11 cellular contexts compared by ENCODE assay signal in the genomic region with DNA sequence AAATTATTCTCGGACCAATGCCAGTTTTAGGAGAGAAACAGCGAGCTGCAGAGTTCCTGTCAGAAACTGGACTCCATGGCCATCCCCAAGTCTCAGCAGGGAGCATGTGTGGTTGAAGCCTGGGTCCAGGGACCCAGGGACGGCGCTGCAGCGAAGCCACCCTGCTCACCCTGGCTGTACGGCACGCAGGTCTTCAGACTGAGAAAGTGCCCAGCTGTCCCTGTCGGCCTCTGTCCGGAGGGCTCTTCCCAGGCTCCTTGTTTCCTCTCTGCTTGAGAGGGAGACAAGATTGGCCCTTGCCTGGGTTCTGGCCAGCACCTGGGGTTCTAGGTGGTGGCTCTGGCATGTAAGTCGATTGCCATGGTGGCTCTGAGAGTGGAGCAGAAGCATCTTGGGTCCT. TPM values are rescaled to one million over a fixed set of nuclear protein-coding genes. Genes with fewer than 3 reads are reported as not detected.
A peak's percentile ranks its signal among the peaks of the same experiment; 100 is the strongest.
DNase-seq lines count a peak whose midpoint lies in the region; ATAC-seq and TF ChIP-seq lines count a peak whose summit lies in the region.
"Had no signal": no experiment of that assay in that cellular context is flagged by ENCODE, and none has a peak within 500 bp of the region (broad histone marks: within the 10 kb centered on the region; RNA-seq: fewer than 3 reads in every experiment).

No MANE protein-coding gene starts in this region.

- no peak overlapping the region for H3K9ac ChIP-seq in parathyroid adenoma
- H3K9ac ChIP-seq in PC-3 (ENCODE audit: low read length): no peak overlapping the region

- H3K27me3 ChIP-seq in Peyer's patch: no peaks in the 10 kb centered on the region
- H3K27me3 ChIP-seq in esophagus muscularis mucosa: no peaks in the 10 kb centered on the region
- H3K27me3 ChIP-seq in parathyroid adenoma (ENCODE audit: control insufficient read depth, insufficient read depth, low read length): no peaks in the 10 kb centered on the region
- no peaks in the 10 kb centered on the region for H3K27me3 ChIP-seq in PC-3 (ENCODE audit: low read length)

- H3K4me3 ChIP-seq in Peyer's patch (peak overlapping the region in 2 of 4 donors; percentile 57 to 69), esophagus muscularis mucosa (peak overlapping the region; percentile 58 to 63 (median 61)), parathyroid adenoma (ENCODE audit: low read depth, low read length) (no peak overlapping the region), PC-3 (ENCODE audit: low read length) (no peak overlapping the region)

- H3K4me1 ChIP-seq in Peyer's patch: peaks cover 0 to 58% (median 6%) of the 10 kb centered on the region in 4 donors
- peaks cover 53 to 77% (median 76%) of the 10 kb centered on the region in 4 donors for H3K4me1 ChIP-seq in esophagus muscularis mucosa
- H3K4me1 ChIP-seq in parathyroid adenoma: peaks cover 35% of the 10 kb centered on the region
- H3K4me1 ChIP-seq in PC-3 (ENCODE audit: insufficient read depth, low read length): peaks cover 25% of the 10 kb centered on the region

- H3K27ac ChIP-seq in 22Rv1: 0 out of 2 replicates have a peak overlapping the region, but pooled peaks have one; percentile 8
- peak overlapping the region in 3 of 4 donors; percentile 38 to 98 (median 92) for H3K27ac ChIP-seq in Peyer's patch
- H3K27ac ChIP-seq in esophagus muscularis mucosa (replicated peaks in 1 of 4): peak overlapping the region; percentile 93 to 97 (median 96)
- peak overlapping the region; percentile 88 for H3K27ac ChIP-seq in parathyroid adenoma
- no peak overlapping the region for H3K27ac ChIP-seq in PC-3 (ENCODE audit: low read length)

- H3K4me2 ChIP-seq in parathyroid adenoma (ENCODE audit: low read length): no peak overlapping the region
- H3K4me2 ChIP-seq in PC-3 (ENCODE audit: low read length): no peak overlapping the region

- intact Hi-C loops in esophagus muscularis mucosa (cut with DNase I) (no loop called here), PC-3 (cut with micrococcal nuclease) (no loop called here)

- H2AFZ ChIP-seq in parathyroid adenoma (no peak overlapping the region), PC-3 (ENCODE audit: low read length) (no peak overlapping the region)

- peaks cover 19% of the 10 kb centered on the region for H4K20me1 ChIP-seq in PC-3 (ENCODE audit: low read length)

- CTCF ChIA-PET in PC-3 (lab: Charles Lee): no interaction called here

- H3K9me3 ChIP-seq in Peyer's patch (no peaks in the 10 kb centered on the region), esophagus muscularis mucosa (no peaks in the 10 kb centered on the region), parathyroid adenoma (ENCODE audit: control insufficient read depth, low read length) (no peaks in the 10 kb centered on the region), PC-3 (ENCODE audit: low read length) (no peaks in the 10 kb centered on the region)

- no TSS peak for BruUV-seq in PC-3 (replicated peaks; lab: Mats Ljungman, UMichigan)

- peaks cover 26% of the 10 kb centered on the region for H3K79me2 ChIP-seq in parathyroid adenoma
- H3K79me2 ChIP-seq in PC-3 (ENCODE audit: low read length): peaks cover 49% of the 10 kb centered on the region

- no peak for TF ChIP-seq EP300 in esophagus muscularis mucosa (IDR thresholded peaks at IDR 0.05)

- DNase-seq in Peyer's patch (peak in 1 of 3 donors; percentile 45), esophagus muscularis mucosa (ENCODE audit: extremely low spot score) (no peak), HT-29 (ENCODE audit: low spot score) (no peak), PC-3 (no peak), NCI-H226 (no peak)
- DNase-seq: islet precursor cell, NCI-H1694 had no signal

- 57% methylated on average over 1 of the region's 10 CpGs for WGBS in esophagus muscularis mucosa

- no peak for ATAC-seq in HG02840 (IDR thresholded peaks at IDR 0.05; ENCODE audit: low FRiP score, unreplicated experiment)
- ATAC-seq in PC-3: no peak

- no peak for TF ChIP-seq CTCF in 22Rv1 (IDR thresholded peaks at IDR 0.05)
- no peak for TF ChIP-seq CTCF in Peyer's patch (IDR thresholded peaks at IDR 0.05)
- no peak for TF ChIP-seq CTCF in esophagus muscularis mucosa (IDR thresholded peaks at IDR 0.05)
- TF ChIP-seq CTCF in parathyroid adenoma (IDR thresholded peaks at IDR 0.05): no peak
- no peak for TF ChIP-seq CTCF in PC-3 (conservative IDR thresholded peaks at IDR 0.05; ENCODE audit: low read depth, low read length)

- H3K9me2 ChIP-seq in PC-3 (replicated peaks; ENCODE audit: low read length): no peaks in the 10 kb centered on the region

- H3F3A ChIP-seq in PC-3 (ENCODE audit: low read length, unreplicated experiment): no peaks in the 10 kb centered on the region

- no peak for TF ChIP-seq POLR2A in Peyer's patch (IDR thresholded peaks at IDR 0.05)
- TF ChIP-seq POLR2A in esophagus muscularis mucosa (IDR thresholded peaks at IDR 0.05; ENCODE audit: low read depth): no peak

- H3K36me3 ChIP-seq in Peyer's patch: peaks cover 0 to 40% (median under 1%) of the 10 kb centered on the region in 3 donors
- peaks cover 36 to 49% (median 43%) of the 10 kb centered on the region in 4 donors for H3K36me3 ChIP-seq in esophagus muscularis mucosa
- H3K36me3 ChIP-seq in parathyroid adenoma (ENCODE audit: control insufficient read depth, insufficient read depth, low read length): no peaks in the 10 kb centered on the region
- H3K36me3 ChIP-seq in PC-3 (ENCODE audit: low read depth, low read length): peaks cover 19% of the 10 kb centered on the region; the same call in 1 of the 2 replicates

- POLR2A ChIA-PET in PC-3 (lab: Charles Lee; ENCODE audit: unreplicated experiment): interaction anchor here (0.7 kb wide), 1 partner anchor 109 kb away, joined by 7 read pairs; no protein-coding TSS in a partner anchor

RNA-seq across cellular contexts. Expression of a gene that starts 26.9 kb away (rescaled TPM):
- total RNA-seq in Peyer's patch: 100 to 1,000 TPM; 123 to 193 (median 168) TPM
- 10 to 100 TPM; 58.0 to 72.7 (median 60.5) TPM for total RNA-seq in esophagus muscularis mucosa
- total RNA-seq in HT-29 (2014; rRNA removed; shearing (Covaris generic)): 365 and 392 TPM in 2 replicates
- 250 and 258 TPM in 2 replicates for total RNA-seq in PC-3 (2014; rRNA removed)

RNA-seq across cellular contexts. Expression of a gene that starts 32.5 kb away (rescaled TPM):
- total RNA-seq in Peyer's patch: 10 to 100 TPM; 18.2 to 44.1 (median 28.2) TPM
- total RNA-seq in esophagus muscularis mucosa: 100 to 1,000 TPM in 1 of 4 donors, 10 to 100 TPM in 3; 14.5 to 140 (median 21.3) TPM
- total RNA-seq in HT-29 (2014; rRNA removed; shearing (Covaris generic)): 88.1 and 94.8 TPM in 2 replicates
- total RNA-seq in PC-3 (2014; rRNA removed): 25.2 and 37.0 TPM in 2 replicates

RNA-seq across cellular contexts. Expression of a gene that starts 33.5 kb away (rescaled TPM):
- total RNA-seq in Peyer's patch: 10 to 100 TPM in 2 of 4 donors, 1 to 10 TPM in 2; 7.4 to 26.1 (median 11.8) TPM
- 10 to 100 TPM in 2 of 4 donors, 1 to 10 TPM in 2; 5.4 to 12.0 (median 9.7) TPM for total RNA-seq in esophagus muscularis mucosa
- 17.3 and 17.9 TPM in 2 replicates for total RNA-seq in HT-29 (2014; rRNA removed; shearing (Covaris generic))
- total RNA-seq in PC-3 (2014; rRNA removed): 8.4 and 11.1 TPM in 2 replicates

RNA-seq across cellular contexts. Expression of a gene that starts 48.7 kb away (rescaled TPM):
- total RNA-seq in Peyer's patch: 100 to 1,000 TPM in 1 of 4 donors, 10 to 100 TPM in 2, 1 to 10 TPM in 1; 1.9 to 191 (median 37.1) TPM
- total RNA-seq in esophagus muscularis mucosa: 1 to 10 TPM in 1 of 4 donors, under 1 TPM in 1, not detected in 2; 0.83 to 6.2 TPM
- total RNA-seq in HT-29 (2014; rRNA removed; shearing (Covaris generic)): 221 and 241 TPM in 2 replicates
- total RNA-seq in PC-3 (2014; rRNA removed): 153 and 154 TPM in 2 replicates
- total RNA-seq: B cell had no signal

RNA-seq across cellular contexts. Expression of a gene that starts 59.5 kb away (rescaled TPM):
- total RNA-seq in Peyer's patch: 10 to 100 TPM; 38.8 to 93.7 (median 70.2) TPM
- total RNA-seq in esophagus muscularis mucosa: 100 to 1,000 TPM; 132 to 213 (median 148) TPM
- 439 and 565 TPM in 2 replicates for total RNA-seq in HT-29 (2014; rRNA removed; shearing (Covaris generic))
- 158 and 171 TPM in 2 replicates for total RNA-seq in PC-3 (2014; rRNA removed)

Comparison
In these comparisons a context has a peak if more than half of its experiments do, and no peak if none do; other contexts are left out.
1. H3K4me3 ChIP-seq: peak in esophagus muscularis mucosa (4 of 4); none in parathyroid adenoma (single experiment) and PC-3 (single experiment).